ENCODE assay signal across 31 cellular contexts in genomic region chr11:94329501-94329900, GRCh38. TPM values are rescaled to one million over a fixed set of nuclear protein-coding genes. Genes with fewer than 3 reads are reported as not detected.
"Had no signal": no experiment of that assay in that cellular context is flagged by ENCODE, and none has a peak within 500 bp of the region (broad histone marks: within the 10 kb centered on the region; RNA-seq: fewer than 3 reads in every experiment).

No MANE protein-coding gene starts in this region.

- DNase-seq: Karpas-422, MM.1S, MV-4-11, NCI-H1092, NCI-H1105, NCI-H1417 treated with DMSO at 0.1 percent for 48 hours, NCI-H1436 treated with DMSO at 0.1 percent for 48 hours, NCI-H1694 treated with DMSO at 0.1 percent for 48 hours, NCI-H187 treated with DMSO at 0.1 percent for 48 hours, NCI-H2029, NCI-H2081, NCI-H2171 treated with DMSO at 0.1 percent for 48 hours, NCI-H2227 treated with DMSO at 0.1 percent for 48 hours, NCI-H345, NCI-H446, NCI-H510A treated with DMSO at 0.1 percent for 48 hours, NCI-H524 treated with DMSO at 0.1 percent for 48 hours, NCI-H526 treated with DMSO at 0.1 percent for 48 hours, NCI-H774, Right ventricle myocardium superior, RPMI8226, SHP77 treated with DMSO at 0.1 percent for 48 hours, T-cell had no signal

- H3K27ac Mint-ChIP-seq: T-cell had no signal

- H3K4me1 Mint-ChIP-seq: T-cell had no signal

- ATAC-seq: Panc1, SK-N-SH treated with all-trans-retinoic acid at 6 μM for 48 hours, T-cell had no signal

- H3K36me3 Mint-ChIP-seq: T-cell had no signal

- H3K4me3 Mint-ChIP-seq: T-cell had no signal

RNA-seq across cellular contexts. Expression of gene IZUMO1R, which starts 25.1 kb away (rescaled TPM):
- total RNA-seq: LHCN-M2, MCF 10A, NCI-H460, OCI-LY7, PC-9, Right ventricle myocardium superior, SJSA1, T-cell had no signal
